Comparison of ENCODE assay signal across 8 cellular contexts in the genomic region with DNA sequence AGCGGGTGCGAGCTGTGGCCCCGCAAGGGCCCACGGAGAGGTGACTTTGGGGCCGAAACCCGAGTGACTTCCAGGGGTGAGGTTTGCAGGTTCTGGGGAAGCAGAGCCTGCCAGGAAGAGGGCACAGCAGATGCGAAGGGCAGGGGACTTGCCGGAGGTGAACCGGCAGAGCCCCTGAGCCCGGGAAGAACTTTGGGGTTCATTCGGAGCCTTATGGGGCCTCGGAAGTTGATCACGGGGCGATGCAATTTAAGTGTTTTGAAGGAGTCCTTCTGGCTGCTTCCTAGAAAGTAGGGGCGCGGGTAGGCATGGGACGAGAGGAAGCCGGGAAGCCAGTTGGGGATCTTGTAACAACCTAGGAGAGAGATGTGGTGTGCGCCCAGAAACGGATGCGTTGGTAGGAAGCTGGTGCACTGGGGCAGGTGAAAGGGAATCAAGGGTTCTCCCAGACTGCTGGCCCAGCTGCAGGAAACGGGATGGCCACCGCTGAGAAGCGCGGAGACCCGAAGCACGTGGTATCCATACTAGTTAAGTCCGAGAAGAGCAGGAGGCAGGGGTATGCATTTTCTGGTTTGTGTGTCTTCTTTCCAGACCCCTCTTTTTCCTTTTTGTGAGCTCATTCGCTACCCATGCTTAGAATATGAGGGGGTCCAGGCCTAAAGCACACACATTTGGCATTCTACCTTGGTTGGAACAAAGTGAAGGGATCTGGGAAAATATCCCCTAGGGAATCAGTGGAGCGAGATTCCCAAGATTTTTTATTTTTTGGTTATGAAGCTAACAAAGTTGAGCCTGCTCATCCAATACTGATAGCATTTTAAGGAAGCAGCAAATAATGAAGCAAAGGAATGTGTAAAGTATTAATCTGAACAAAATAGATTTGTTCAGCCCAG. TPM values are rescaled to one million over a fixed set of nuclear protein-coding genes. Genes with fewer than 3 reads are reported as not detected.
DNase-seq lines count a peak whose midpoint lies in the region; ATAC-seq and TF ChIP-seq lines count a peak whose summit lies in the region.

No MANE protein-coding gene starts in this region.

- WGBS in IMR-90 (ENCODE audit: extremely low coverage in 2 of 2, insufficient read length in 1 of 2), 2 experiments = 0% methylated on average over 16 of the region's 30 CpGs; no CpG with 5 or more reads in 1 of the 2 experiments
- WGBS in liver = 4% methylated on average over 30 of the region's 30 CpGs

- H3K4me3 ChIP-seq in IMR-90 (ENCODE audit: insufficient read depth, low read depth, low read length) (peak overlapping the region; percentile 66), liver (ENCODE audit: low read depth in 1 of 3, low read length in 3 of 3) (peak overlapping the region; percentile 64 to 98 (median 80))

- H3K9me1 ChIP-seq in IMR-90 (ENCODE audit: insufficient read depth, low read length) = no peaks in the 10 kb centered on the region; the same call in 1 of the 2 replicates

- ATAC-seq in GM21381 (IDR thresholded peaks at IDR 0.05; ENCODE audit: unreplicated experiment) (peak; percentile 17), IMR-90 (ENCODE audit: low read depth) (peak; percentile 1), SK-N-SH treated with all-trans-retinoic acid at 6 μM for 48 hours (peak; percentile 37)
- no peak for ATAC-seq in stimulated activated naive CD8-positive, alpha-beta T cell treated with anti-CD3 and anti-CD28 coated beads, Interleukin-15, Interleukin-2, amounts not matched to agents 100 U/mL and 50 U/mL, for 24 hours

- H4K5ac ChIP-seq in IMR-90 (ENCODE audit: low read depth, low read length) = no peak overlapping the region

- peak overlapping the region; percentile 8 for H3K14ac ChIP-seq in IMR-90 (replicated peaks; ENCODE audit: low read depth, low read length)

- H2AFZ ChIP-seq in IMR-90 (replicated peaks; ENCODE audit: low read length, poor library complexity) = peak overlapping the region; percentile 92

- peak overlapping the region; percentile 85 for H3K23ac ChIP-seq in IMR-90 (ENCODE audit: low read depth, low read length)

- peaks cover 8 to 36% of the 10 kb centered on the region in 2 experiments for H3K79me1 ChIP-seq in IMR-90 (ENCODE audit: low read depth in 1 of 2, low read length in 2 of 2)

- H3K4me2 ChIP-seq in IMR-90 (ENCODE audit: low read depth, low read length) = peak overlapping the region; percentile 97

- TF ChIP-seq CTCF in IMR-90 (conservative IDR thresholded peaks at IDR 0.05; ENCODE audit: low read depth, low read length) (no peak), chondrocyte (IDR thresholded peaks at IDR 0.05) (no peak), liver (IDR thresholded peaks at IDR 0.05; ENCODE audit: low read depth, low read length, missing input control) (peak; percentile 3), GM10248 (IDR thresholded peaks at IDR 0.05; ENCODE audit: control extremely low read depth, extremely low read depth, low read depth, missing control alignments) (no peak)

- no TSS peak for BruUV-seq in IMR-90 (replicated peaks; lab: Mats Ljungman, UMichigan)

- no peak overlapping the region for H2BK20ac ChIP-seq in IMR-90 (ENCODE audit: low read depth, low read length)

- H3K36me3 ChIP-seq in IMR-90 (ENCODE audit: control insufficient read depth, insufficient read depth, low read length) = peaks cover 3% of the 10 kb centered on the region
- peaks cover 0 to 3% (median 3%) of the 10 kb centered on the region in 4 donors for H3K36me3 ChIP-seq in liver (ENCODE audit: control insufficient read depth in 4 of 4, insufficient read depth in 3 of 4, low read depth in 1 of 4, low read length in 3 of 4)

- peak overlapping the region; percentile 11 for H2BK5ac ChIP-seq in IMR-90 (ENCODE audit: low read depth, low read length, poor library complexity, severe bottlenecking)

- dilution Hi-C loops in IMR-90 (cut with HindIII; ENCODE audit: low sequenced_read_pairs, unreplicated experiment) = no loop called here

- no peaks in the 10 kb centered on the region for H3K27me3 ChIP-seq in IMR-90 (ENCODE audit: control insufficient read depth, insufficient read depth, low read length)
- no peaks in the 10 kb centered on the region for H3K27me3 ChIP-seq in liver (ENCODE audit: control insufficient read depth in 4 of 4, insufficient read depth in 4 of 4, low read length in 3 of 4)

- no peak overlapping the region for H4K91ac ChIP-seq in IMR-90 (ENCODE audit: insufficient read depth, low read depth, low read length)

- H3K56ac ChIP-seq in IMR-90 (ENCODE audit: extremely low read depth, insufficient read depth, low read length) = no peak overlapping the region

- H2BK15ac ChIP-seq in IMR-90 (ENCODE audit: low read depth, low read length) = no peak overlapping the region

- H3K36me3 Mint-ChIP-seq in chondrocyte (ENCODE audit: low read depth) = peaks cover 11% of the 10 kb centered on the region

- H3K27ac ChIP-seq in IMR-90 (ENCODE audit: insufficient read depth, low read length) (peak overlapping the region; percentile 30), liver (ENCODE audit: low read depth in 1 of 2, low read length in 2 of 2) (peak overlapping the region; percentile 70 to 74)

- peak; percentile 1 for DNase-seq in DMS79 (lab: John Stamatoyannopoulos, UW)
- DNase-seq in IMR-90 = peak; percentile 33
- no peak for DNase-seq in chondrocyte (ENCODE audit: low spot score)
- peak; percentile 45 for DNase-seq in stimulated activated naive CD8-positive, alpha-beta T cell treated with anti-CD3 and anti-CD28 coated beads, Interleukin-15, Interleukin-2, amounts not matched to agents 100 U/mL and 50 U/mL, for 24 hours
- no peak for DNase-seq in GM10248 (ENCODE audit: extremely low spot score)

- POLR2A ChIA-PET in IMR-90 (lab: Charles Lee; ENCODE audit: unreplicated experiment) (interaction anchor here (0.6 kb wide), 1 partner anchor 675 kb away, joined by 3 read pairs; no protein-coding TSS in a partner anchor), GM10248 (lab: Yijun Ruan, JAX) (interaction anchor here (1.0 kb wide), 1 partner anchor 8 kb away, joined by 3 read pairs; no protein-coding TSS in a partner anchor)

- H3K9me3 ChIP-seq in IMR-90 (ENCODE audit: control insufficient read depth, insufficient read depth, low read length) (no peaks in the 10 kb centered on the region), liver (ENCODE audit: control insufficient read depth in 4 of 4, low read length in 3 of 4) (no peaks in the 10 kb centered on the region)

- peaks cover 18% of the 10 kb centered on the region for H3K4me1 Mint-ChIP-seq in chondrocyte (ENCODE audit: low read depth)

- H3K4me1 ChIP-seq in IMR-90 (ENCODE audit: control insufficient read depth, insufficient read depth, low read length) (no peaks in the 10 kb centered on the region; the same call in 1 of the 2 replicates), liver (ENCODE audit: control insufficient read depth in 4 of 4, insufficient read depth in 4 of 4, low read length in 3 of 4) (peaks cover 10 to 55% (median 36%) of the 10 kb centered on the region in 4 donors)

- H2BK120ac ChIP-seq in IMR-90 (ENCODE audit: low read depth, low read length) = no peak overlapping the region

- peak overlapping the region; percentile 89 for H3K4me3 Mint-ChIP-seq in chondrocyte (ENCODE audit: unreplicated experiment)

- peak overlapping the region; percentile 65 for H3K9ac ChIP-seq in IMR-90 (ENCODE audit: low read depth, low read length)
- H3K9ac ChIP-seq in liver (ENCODE audit: low read depth in 1 of 2, low read length in 2 of 2) = peak overlapping the region; percentile 60 to 69

- in situ Hi-C loops in IMR-90 (cut with MboI; ENCODE audit: low sequenced_read_pairs) = no loop called here

- H4K8ac ChIP-seq in IMR-90 (ENCODE audit: low read depth in 2 of 2, low read length in 2 of 2) = peak overlapping the region; percentile 2 to 26; a peak in 2 of 4 replicates

- TF ChIP-seq POLR2A in IMR-90 (IDR thresholded peaks at IDR 0.05; ENCODE audit: low read depth, low read length) = no peak

- H3K27ac Mint-ChIP-seq in chondrocyte (ENCODE audit: unreplicated experiment) = peak overlapping the region; percentile 88

- H3K18ac ChIP-seq in IMR-90 (ENCODE audit: low read depth, low read length) = no peak overlapping the region

- no peak overlapping the region; the same call in 1 of the 2 replicates for H2AK5ac ChIP-seq in IMR-90 (ENCODE audit: low read depth, low read length)

- H3K27me3 Mint-ChIP-seq in chondrocyte (ENCODE audit: low read depth) = no peaks in the 10 kb centered on the region

- peak overlapping the region; percentile 41 for H3K4ac ChIP-seq in IMR-90 (ENCODE audit: low read depth, low read length)

- no peaks in the 10 kb centered on the region for H3K9me3 Mint-ChIP-seq in chondrocyte (ENCODE audit: low read depth)

- TF ChIP-seq RAD21 in IMR-90 (IDR thresholded peaks at IDR 0.05; ENCODE audit: low read length) (no peak), liver (IDR thresholded peaks at IDR 0.05) (peak in 1 of 2 donors; percentile 5)

- peak overlapping the region; percentile 88 for H2AK9ac ChIP-seq in IMR-90 (replicated peaks; ENCODE audit: low read depth, low read length, poor library complexity)

- H4K20me1 ChIP-seq in IMR-90 (ENCODE audit: insufficient read depth, low read length) = no peaks in the 10 kb centered on the region

- CTCF ChIA-PET in IMR-90 (lab: Yijun Ruan, JAX) = interaction anchor here (0.7 to 1.4 kb wide), 3 partner anchors 14 to 203 kb away, joined by 4 to 5 read pairs (median 5); no protein-coding TSS in a partner anchor
- CTCF ChIA-PET in GM10248 (lab: Yijun Ruan, JAX) = interaction anchor here (1.0 to 1.5 kb wide), 2 partner anchors 11 to 78 kb away, joined by 3 read pairs; no protein-coding TSS in a partner anchor

- intact Hi-C loops in IMR-90 (cut with micrococcal nuclease) = loop anchor here (1.0 to 5.0 kb wide), 4 partner anchors 94 to 203 kb away; a partner anchor contains a TSS

TF ChIP-seq in IMR-90, 13 proteins besides CTCF, POLR2A, EP300 and RAD21 (continues in another document):
- TF ChIP-seq FOS (IDR thresholded peaks at IDR 0.05; ENCODE audit: low read depth, low read length) = no peak

TF ChIP-seq in SK-N-SH treated with all-trans-retinoic acid at 6 μM for 48 hours, 23 proteins besides CTCF, POLR2A, EP300 and RAD21 (continues in another document):
- TF ChIP-seq ZFP30 (CRISPR knock-in tag; IDR thresholded peaks at IDR 0.05) = no peak
- TF ChIP-seq TOX (CRISPR knock-in tag; IDR thresholded peaks at IDR 0.05; ENCODE audit: borderline replicate concordance) = no peak

RNA-seq across cellular contexts. Expression of a gene that starts 0.8 kb away (rescaled TPM):
- 8.6 and 12.2 TPM in 2 replicates for total RNA-seq in IMR-90 (2012; rRNA removed)
- polyA plus RNA-seq in IMR-90 (2012; rRNA removed) = 10.5 and 11.5 TPM in 2 replicates
- polyA plus RNA-seq in IMR-90 (2012; cell fraction: cytosol; rRNA removed) = 6.0 and 9.5 TPM in 2 replicates
- 17.5 and 22.5 TPM in 2 replicates for polyA plus RNA-seq in IMR-90 (2012; cell fraction: nucleus; rRNA removed; ENCODE audit: low replicate concordance)
- total RNA-seq in chondrocyte = 11.5 to 23.4 TPM (median 12.7 TPM) in 3 replicates
- total RNA-seq in liver = 10 to 100 TPM; 23.5 to 39.2 TPM
- polyA plus RNA-seq in liver = 10 to 100 TPM; 21.6 to 26.6 TPM

RNA-seq across cellular contexts. Expression of a gene that starts 38.6 kb away (rescaled TPM):
- total RNA-seq in IMR-90 (2012; rRNA removed) (1.4 and 2.0 TPM in 2 replicates), chondrocyte (0.07 to 0.17 TPM (median 0.15 TPM) in 3 replicates), liver (under 1 TPM; 0.42 to 0.59 TPM)
- polyA plus RNA-seq in IMR-90 (2012; rRNA removed) (2.0 and 2.6 TPM in 2 replicates), liver (under 1 TPM; 0.08 to 0.28 TPM)
- polyA plus RNA-seq in IMR-90 (2012; cell fraction: cytosol; rRNA removed) = 3.2 and 3.7 TPM in 2 replicates
- polyA plus RNA-seq in IMR-90 (2012; cell fraction: nucleus; rRNA removed; ENCODE audit: low replicate concordance) = 2.9 and 9.5 TPM in 2 replicates

Comparison
In these comparisons a context has a peak if more than half of its experiments do, and no peak if none do; other contexts are left out.
1. DNase-seq: peak in DMS79 (single experiment), IMR-90 (single experiment) and stimulated activated naive CD8-positive, alpha-beta T cell treated with anti-CD3 and anti-CD28 coated beads, Interleukin-15, Interleukin-2, amounts not matched to agents 100 U/mL and 50 U/mL, for 24 hours (single experiment); none in chondrocyte (single experiment) and GM10248 (single experiment).